In genomic region chr7:150801242-150801945, GRCh38 we compare ENCODE assay signal across 9 cellular contexts. TPM values are rescaled to one million over a fixed set of nuclear protein-coding genes. Genes with fewer than 3 reads are reported as not detected.
DNase-seq lines count a peak whose midpoint lies in the region; ATAC-seq, FAIRE-seq and TF ChIP-seq lines count a peak whose summit lies in the region.
"Had no signal": no experiment of that assay in that cellular context is flagged by ENCODE, and none has a peak within 500 bp of the region (broad histone marks: within the 10 kb centered on the region; RNA-seq: fewer than 3 reads in every experiment).

No MANE protein-coding gene starts in this region.

- FAIRE-seq in GM12878 (lab: Jason Lieb, UNC): no peak
- FAIRE-seq: keratinocyte had no signal

- H3K4me2 ChIP-seq in GM23338 (peak overlapping the region; percentile 90), GM12878 (ENCODE audit: control insufficient read depth, insufficient read depth) (no peak overlapping the region), osteoblast (ENCODE audit: insufficient read depth, low read length) (no peak overlapping the region)

- H3K27ac ChIP-seq in GM23338 (ENCODE audit: low read depth) (no peak overlapping the region), GM12878 (ENCODE audit: control insufficient read depth, insufficient read depth) (no peak overlapping the region), skeletal muscle tissue (ENCODE audit: low read depth, low read length) (peak overlapping the region; percentile 36), osteoblast (ENCODE audit: low read depth, low read length) (no peak overlapping the region)

- TF ChIP-seq CTCF in GM23338 (conservative IDR thresholded peaks at IDR 0.05; ENCODE audit: low read depth in 2 of 2) (no peak), GM12878 (IDR thresholded peaks at IDR 0.05 in 2 of 3, conservative IDR thresholded peaks at IDR 0.05 in 1 of 3; ENCODE audit: control insufficient read depth in 2 of 3, extremely low read depth in 1 of 3, insufficient read depth in 1 of 3, low read depth in 3 of 3, low read length in 3 of 3) (no peak), osteoblast (IDR thresholded peaks at IDR 0.05; ENCODE audit: extremely low read depth, low read depth, low read length) (no peak)

- H3K36me3 Mint-ChIP-seq in GM23338 (ENCODE audit: low read depth): peaks cover 4% of the 10 kb centered on the region

- H3K4me1 ChIP-seq in GM23338 (ENCODE audit: insufficient read depth) (no peaks in the 10 kb centered on the region), GM12878 (ENCODE audit: control insufficient read depth, insufficient read depth, low read length) (no peaks in the 10 kb centered on the region), skeletal muscle tissue (ENCODE audit: control insufficient read depth in 3 of 3, insufficient read depth in 3 of 3, low read length in 3 of 3) (peaks cover 0 to 8% (median 4%) of the 10 kb centered on the region in 3 donors), osteoblast (ENCODE audit: insufficient read depth, low read length) (no peaks in the 10 kb centered on the region)

- H3K9me3 ChIP-seq in GM12878 (replicated peaks; ENCODE audit: control insufficient read depth, insufficient read depth, low read length) (no peaks in the 10 kb centered on the region; the same call in 2 of the 3 replicates), skeletal muscle tissue (ENCODE audit: control insufficient read depth in 3 of 3, low read length in 3 of 3) (peaks cover 0 to 7% (median 6%) of the 10 kb centered on the region in 3 donors), osteoblast (ENCODE audit: low read depth, low read length) (no peaks in the 10 kb centered on the region)

- peaks cover 19% of the 10 kb centered on the region for H3K4me1 Mint-ChIP-seq in GM23338

- no peak overlapping the region for H3K9ac ChIP-seq in GM12878 (ENCODE audit: control insufficient read depth, insufficient read depth, low read length)
- H3K9ac ChIP-seq in skeletal muscle tissue (ENCODE audit: low read depth in 1 of 3, low read length in 3 of 3): peak overlapping the region in 2 of 3 donors; percentile 23 to 60

- CTCF ChIA-PET in GM12878 (lab: Yijun Ruan, JAX): no interaction called here

- H3K36me3 ChIP-seq in GM23338 (ENCODE audit: insufficient read depth) (no peaks in the 10 kb centered on the region), GM12878 (ENCODE audit: control insufficient read depth in 2 of 2, insufficient read depth in 2 of 2, low read length in 1 of 2) (no peaks in the 10 kb centered on the region), skeletal muscle tissue (ENCODE audit: control insufficient read depth in 3 of 3, insufficient read depth in 3 of 3, low read length in 3 of 3) (peaks cover 0 to 12% (median 0%) of the 10 kb centered on the region in 3 donors), osteoblast (ENCODE audit: insufficient read depth, low read length) (no peaks in the 10 kb centered on the region)

- no peak for TF ChIP-seq POLR2A in GM12878 (IDR thresholded peaks at IDR 0.05; ENCODE audit: low read depth, low read length)

- intact Hi-C loops in GM12878 (cut with micrococcal nuclease; ENCODE audit: unreplicated experiment): no loop called here

- H3K9me3 Mint-ChIP-seq in GM23338: peaks cover 8% of the 10 kb centered on the region

- RAD21 ChIA-PET in GM12878 (lab: Charles Lee; ENCODE audit: unreplicated experiment): no interaction called here

- H3K27me3 ChIP-seq in GM23338 (ENCODE audit: insufficient read depth) (peaks cover 78% of the 10 kb centered on the region), GM12878 (replicated peaks in 1 of 2; ENCODE audit: control insufficient read depth in 2 of 2, insufficient read depth in 2 of 2, low read length in 1 of 2) (peaks cover 8 to 14% of the 10 kb centered on the region in 2 experiments; a peak in 3 of 4 replicates), skeletal muscle tissue (ENCODE audit: control insufficient read depth in 3 of 3, insufficient read depth in 3 of 3, low read length in 3 of 3) (peaks cover 20 to 34% (median 20%) of the 10 kb centered on the region in 3 donors), osteoblast (ENCODE audit: insufficient read depth, low read length) (peaks cover 31% of the 10 kb centered on the region)

- DNase-seq in GM23338 (ENCODE audit: low spot score) (no peak), GM12878 (ENCODE audit: low read depth, low spot score) (no peak), iPS-NIHi7 (ENCODE audit: extremely low spot score) (peak; percentile 30), osteoblast (ENCODE audit: insufficient read length, low spot score, missing footprints) (no peak)
- no peak for DNase-seq in stimulated activated CD8-positive, alpha-beta memory T cell treated with anti-CD3 and anti-CD28 coated beads, Interleukin-4, amount 100 ng/mL, for 48 hours

- peak overlapping the region; percentile 66 for H3K4me3 ChIP-seq in GM23338
- no peak overlapping the region for H3K4me3 ChIP-seq in GM12878
- H3K4me3 ChIP-seq in skeletal muscle tissue (ENCODE audit: low read length in 3 of 3): peak overlapping the region; percentile 49 to 60 (median 55)
- H3K4me3 ChIP-seq in osteoblast (ENCODE audit: insufficient read depth, low read length): no peak overlapping the region

- H2AFZ ChIP-seq in GM23338 (peak overlapping the region; percentile 96; the same call in 1 of the 2 replicates), GM12878 (ENCODE audit: control insufficient read depth, low read depth, low read length) (no peak overlapping the region), osteoblast (ENCODE audit: low read length) (no peak overlapping the region)

- peaks cover 3% of the 10 kb centered on the region; the same call in 1 of the 2 replicates for H4K20me1 ChIP-seq in GM23338 (replicated peaks; ENCODE audit: insufficient read depth)
- H4K20me1 ChIP-seq in GM12878 (ENCODE audit: control insufficient read depth, insufficient read depth): no peaks in the 10 kb centered on the region
- H4K20me1 ChIP-seq in osteoblast (ENCODE audit: insufficient read depth, low read length): no peaks in the 10 kb centered on the region

- no peak for TF ChIP-seq RAD21 in GM12878 (IDR thresholded peaks at IDR 0.05; ENCODE audit: insufficient read depth, low read depth, low read length)

- POLR2A ChIA-PET in GM12878 (lab: Charles Lee): no interaction called here

- peak overlapping the region; percentile 68 for H3K4me3 Mint-ChIP-seq in GM23338

- WGBS in GM12878 (ENCODE audit: insufficient coverage, insufficient replicate concordance, low lambda C conversion rate, missing lambda C conversion rate): 23% methylated on average over 26 of the region's 26 CpGs

- no peak overlapping the region for H3K27ac Mint-ChIP-seq in GM23338

- peaks cover 43% of the 10 kb centered on the region for H3K27me3 Mint-ChIP-seq in GM23338 (ENCODE audit: insufficient read depth, low read depth, poor library complexity)

- in situ Hi-C loops in GM12878 (cut with MboI): no loop called here

- BruUV-seq in GM12878 (replicated peaks; lab: Mats Ljungman, UMichigan): no TSS peak

- H3F3A ChIP-seq in GM23338 (replicated peaks; ENCODE audit: low read depth): no peaks in the 10 kb centered on the region

- ATAC-seq in GM23338: peak; percentile 42
- ATAC-seq in GM12878: no peak
- no peak for ATAC-seq in HG02840 (IDR thresholded peaks at IDR 0.05; ENCODE audit: low FRiP score, unreplicated experiment)
- no peak for ATAC-seq in GM19023 (IDR thresholded peaks at IDR 0.05; ENCODE audit: unreplicated experiment)

- H3K9me2 ChIP-seq in GM23338 (ENCODE audit: insufficient read depth): no peaks in the 10 kb centered on the region

- no peaks in the 10 kb centered on the region for H3K79me2 ChIP-seq in GM23338 (replicated peaks; ENCODE audit: insufficient read depth)
- no peaks in the 10 kb centered on the region for H3K79me2 ChIP-seq in GM12878 (ENCODE audit: control insufficient read depth, insufficient read depth, low read length)
- no peaks in the 10 kb centered on the region for H3K79me2 ChIP-seq in osteoblast (ENCODE audit: insufficient read depth, low read length)

- TF ChIP-seq EP300 in GM12878 (IDR thresholded peaks at IDR 0.05; ENCODE audit: borderline replicate concordance in 1 of 2, control insufficient read depth in 1 of 2, low read depth in 2 of 2, low read length in 2 of 2): no peak

- SMC1A ChIA-PET in GM12878 (lab: Charles Lee; ENCODE audit: uncharacterized antibody, unreplicated experiment): no interaction called here

RNA-seq across cellular contexts. Expression of gene TMEM176A, which starts 0.8 kb away (rescaled TPM):
- total RNA-seq in GM23338 (2014; rRNA removed; shearing (Covaris generic)): not detected in 2 replicates
- polyA plus RNA-seq in GM23338 (2016; fragmentation: Nextera tagmentation; extraction: Ambion mirVana) (0.34 and 0.66 TPM in 2 replicates), GM12878 (2011; rRNA removed) (not detected in 2 replicates), GM12878 (2014; fragmentation: Illumina TruSeq; extraction: Trizol) (0.19 TPM in 1 of 2 replicates, not detected in the other), GM12878 (2014; fragmentation: Nextera tagmentation; extraction: Ambion mirVana) (not detected), GM12878 (2014; rRNA removed) (not detected in 2 replicates), GM12878 (2016; fragmentation: Nextera tagmentation; extraction: Ambion mirVana) (not detected)
- not detected in 2 replicates for total RNA-seq in GM12878 (2013; cell fraction: nucleolus; rRNA removed)
- total RNA-seq in GM12878 (2014; rRNA removed) (not detected in 2 replicates), GM12878 (2014; rRNA removed; fragmentation: Illumina TruSeq; extraction: Trizol) (not detected in 2 replicates), GM12878 (2021) (not detected in 2 replicates), skeletal muscle tissue (11.0 TPM), osteoblast (not detected in 2 replicates)
- polyA plus RNA-seq in GM12878 (2011; ENCODE audit: low read depth): not detected
- not detected in 2 replicates for polyA plus RNA-seq in GM12878 (2011; cell fraction: cytosol; rRNA removed)
- not detected in 2 replicates for polyA plus RNA-seq in GM12878 (2011; cell fraction: nucleus; rRNA removed)
- not detected in 2 replicates for polyA plus RNA-seq in GM12878 (2012)
- polyA minus RNA-seq in GM12878 (2011; rRNA and poly(A)+ RNA removed): 0.57 TPM in 1 of 2 replicates, not detected in the other
- not detected in 2 replicates for polyA minus RNA-seq in GM12878 (2011; cell fraction: cytosol; rRNA and poly(A)+ RNA removed)
- polyA minus RNA-seq in GM12878 (2011; cell fraction: nucleus; rRNA and poly(A)+ RNA removed): not detected in 2 replicates
- polyA plus RNA-seq: keratinocyte had no signal

RNA-seq across cellular contexts. Expression of gene TMEM176B, which starts 1.2 kb away (rescaled TPM):
- 0.35 and 0.47 TPM in 2 replicates for total RNA-seq in GM23338 (2014; rRNA removed; shearing (Covaris generic))
- polyA plus RNA-seq in GM23338 (2016; fragmentation: Nextera tagmentation; extraction: Ambion mirVana): 0.42 and 0.83 TPM in 2 replicates
- total RNA-seq in GM12878 (2013; cell fraction: nucleolus; rRNA removed): not detected in 2 replicates
- 0.16 and 0.17 TPM in 2 replicates for total RNA-seq in GM12878 (2014; rRNA removed)
- not detected in 2 replicates for total RNA-seq in GM12878 (2014; rRNA removed; fragmentation: Illumina TruSeq; extraction: Trizol)
- total RNA-seq in GM12878 (2021): 0.21 and 0.36 TPM in 2 replicates
- not detected for polyA plus RNA-seq in GM12878 (2011; ENCODE audit: low read depth)
- 0.05 TPM in 1 of 2 replicates, not detected in the other for polyA plus RNA-seq in GM12878 (2011; rRNA removed)
- polyA plus RNA-seq in GM12878 (2011; cell fraction: cytosol; rRNA removed): 0.06 TPM in 1 of 2 replicates, not detected in the other
- not detected in 2 replicates for polyA plus RNA-seq in GM12878 (2011; cell fraction: nucleus; rRNA removed)
- polyA plus RNA-seq in GM12878 (2012): not detected in 2 replicates
- not detected in 2 replicates for polyA plus RNA-seq in GM12878 (2014; fragmentation: Illumina TruSeq; extraction: Trizol)
- under 1 TPM; 0.18 to 0.40 TPM for polyA plus RNA-seq in GM12878 (2014; fragmentation: Nextera tagmentation; extraction: Ambion mirVana)
- polyA plus RNA-seq in GM12878 (2014; rRNA removed): 0.09 TPM in 1 of 2 replicates, not detected in the other
- under 1 TPM in 1 of 2 experiments, not detected in 1; 0.21 TPM for polyA plus RNA-seq in GM12878 (2016; fragmentation: Nextera tagmentation; extraction: Ambion mirVana)
- not detected in 2 replicates for polyA minus RNA-seq in GM12878 (2011; rRNA and poly(A)+ RNA removed)
- not detected in 2 replicates for polyA minus RNA-seq in GM12878 (2011; cell fraction: cytosol; rRNA and poly(A)+ RNA removed)
- polyA minus RNA-seq in GM12878 (2011; cell fraction: nucleus; rRNA and poly(A)+ RNA removed): not detected in 2 replicates
- 18.3 TPM for total RNA-seq in skeletal muscle tissue
- total RNA-seq in osteoblast: 0.72 TPM in 1 of 2 replicates, not detected in the other
- polyA plus RNA-seq: keratinocyte had no signal

RNA-seq across cellular contexts. Expression of gene AOC1, which starts 50.9 kb away (rescaled TPM):
- 0.47 TPM in 1 of 2 replicates, not detected in the other for total RNA-seq in GM23338 (2014; rRNA removed; shearing (Covaris generic))
- polyA plus RNA-seq in GM23338 (2016; fragmentation: Nextera tagmentation; extraction: Ambion mirVana): not detected in 2 replicates
- total RNA-seq in GM12878 (2013; cell fraction: nucleolus; rRNA removed): not detected in 2 replicates
- total RNA-seq in GM12878 (2014; rRNA removed): not detected in 2 replicates
- total RNA-seq in GM12878 (2014; rRNA removed; fragmentation: Illumina TruSeq; extraction: Trizol): not detected in 2 replicates
- total RNA-seq in GM12878 (2021): not detected in 2 replicates
- polyA plus RNA-seq in GM12878 (2011; ENCODE audit: low read depth): not detected
- 0.07 TPM in 1 of 2 replicates, not detected in the other for polyA plus RNA-seq in GM12878 (2011; rRNA removed)
- 0.07 and 0.12 TPM in 2 replicates for polyA plus RNA-seq in GM12878 (2011; cell fraction: cytosol; rRNA removed)
- polyA plus RNA-seq in GM12878 (2011; cell fraction: nucleus; rRNA removed): 0.09 and 0.21 TPM in 2 replicates
- polyA plus RNA-seq in GM12878 (2012): not detected in 2 replicates
- not detected in 2 replicates for polyA plus RNA-seq in GM12878 (2014; fragmentation: Illumina TruSeq; extraction: Trizol)
- not detected for polyA plus RNA-seq in GM12878 (2014; fragmentation: Nextera tagmentation; extraction: Ambion mirVana)
- not detected in 2 replicates for polyA plus RNA-seq in GM12878 (2014; rRNA removed)
- not detected for polyA plus RNA-seq in GM12878 (2016; fragmentation: Nextera tagmentation; extraction: Ambion mirVana)
- polyA minus RNA-seq in GM12878 (2011; rRNA and poly(A)+ RNA removed): 0.15 TPM in 1 of 2 replicates, not detected in the other
- not detected in 2 replicates for polyA minus RNA-seq in GM12878 (2011; cell fraction: cytosol; rRNA and poly(A)+ RNA removed)
- polyA minus RNA-seq in GM12878 (2011; cell fraction: nucleus; rRNA and poly(A)+ RNA removed): 0.12 TPM in 1 of 2 replicates, not detected in the other
- under 0.01 TPM for total RNA-seq in skeletal muscle tissue
- not detected in 2 replicates for total RNA-seq in osteoblast
- polyA plus RNA-seq: keratinocyte had no signal

Comparison
In these comparisons a context has a peak if more than half of its experiments do, and no peak if none do; other contexts are left out.
1. H3K4me3 ChIP-seq: peak in GM23338 (single experiment) and skeletal muscle tissue (3 of 3); none in GM12878 (single experiment) and osteoblast (single experiment).
2. RNA of gene TMEM176B, which starts 1.2 kb away (total RNA-seq): 18.3 TPM in skeletal muscle tissue (single experiment); 0.72 TPM in osteoblast, 0.35 to 0.47 TPM in GM23338 and 0.16 to 0.36 TPM in GM12878; every median in the first group is over 10 times any median in the second.